In the genomic region with DNA sequence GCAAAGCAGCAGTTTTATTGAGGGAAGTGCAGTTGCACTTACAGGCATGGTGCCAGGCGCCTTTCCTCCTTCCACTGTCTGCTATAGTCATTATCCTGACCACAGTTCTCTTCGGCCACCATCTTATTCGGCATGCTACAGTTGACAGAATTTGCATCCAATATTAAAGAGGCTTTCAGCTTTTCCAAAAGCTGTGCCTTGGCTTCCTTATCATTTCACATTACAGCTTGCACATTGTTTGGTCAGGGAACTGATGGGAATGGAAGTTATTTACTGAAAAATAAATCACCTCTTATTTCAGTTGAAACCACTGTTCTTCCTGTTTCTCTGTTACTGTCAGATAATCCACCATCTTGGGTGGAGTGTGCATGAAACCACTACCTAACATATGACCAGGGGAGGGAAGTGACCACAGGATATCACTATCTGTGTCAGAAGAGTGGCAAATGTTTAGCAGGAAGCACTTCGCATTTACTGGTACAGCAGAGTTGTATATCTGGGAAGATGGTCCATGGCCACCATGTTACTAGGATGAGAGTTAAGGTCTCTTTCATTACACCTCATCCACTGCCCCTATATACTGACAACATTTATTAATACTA, we compare ENCODE assay signal across 14 cellular contexts.
A peak's percentile ranks its signal among the peaks of the same experiment; 100 is the strongest.
DNase-seq lines count a peak whose midpoint lies in the region; ATAC-seq and TF ChIP-seq lines count a peak whose summit lies in the region.
"Had no signal": no experiment of that assay in that cellular context is flagged by ENCODE, and none has a peak within 500 bp of the region (broad histone marks: within the 10 kb centered on the region; RNA-seq: fewer than 3 reads in every experiment).

No MANE protein-coding gene starts in this region.

- H3F3A ChIP-seq in PC-9 (ENCODE audit: insufficient read depth, low read depth): peaks cover 7% of the 10 kb centered on the region; the same call in 1 of the 2 replicates

- no peak for TF ChIP-seq POLR2A in right lobe of liver (IDR thresholded peaks at IDR 0.05)

- DNase-seq in GM12864 (ENCODE audit: low read depth): peak; percentile 34
- DNase-seq in PC-9: peak in 1 of 2 experiments; percentile 31
- no peak for DNase-seq in right lobe of liver
- no peak for DNase-seq in left lobe of liver (ENCODE audit: low spot score)
- DNase-seq in WERI-Rb-1: no peak
- DNase-seq in nucleus accumbens (lab: John Stamatoyannopoulos, UW): no peak
- DNase-seq in HK-2 (ENCODE audit: unreplicated experiment): no peak
- DNase-seq: esophagus squamous epithelium, kidney, NCI-H2029, SIG-M5 had no signal

- POLR2A ChIA-PET in PC-9 (lab: Charles Lee; ENCODE audit: unreplicated experiment): interaction anchor here (0.6 kb wide), 1 partner anchor 35 kb away, joined by 4 read pairs; no protein-coding TSS in a partner anchor

- TF ChIP-seq CTCF in GM12864 (IDR thresholded peaks at IDR 0.05; ENCODE audit: low read depth, low read length, missing control alignments): no peak
- TF ChIP-seq CTCF in PC-9 (conservative IDR thresholded peaks at IDR 0.05): no peak
- no peak for TF ChIP-seq CTCF in right lobe of liver (IDR thresholded peaks at IDR 0.05)
- TF ChIP-seq CTCF in WERI-Rb-1 (IDR thresholded peaks at IDR 0.05; ENCODE audit: low read depth, low read length): no peak

- no peaks in the 10 kb centered on the region for H3K79me2 ChIP-seq in PC-9 (ENCODE audit: low read depth)

- no peaks in the 10 kb centered on the region for H3K9me2 ChIP-seq in PC-9 (ENCODE audit: insufficient read depth)

- H3K4me2 ChIP-seq in PC-9: no peak overlapping the region

- CTCF ChIA-PET in PC-9 (lab: Charles Lee): no interaction called here

- H3K4me3 ChIP-seq in GM12864 (ENCODE audit: low read depth, low read length): no peak overlapping the region
- H3K4me3 ChIP-seq in PC-9: no peak overlapping the region
- H3K4me3 ChIP-seq in right lobe of liver: no peak overlapping the region
- no peak overlapping the region for H3K4me3 ChIP-seq in WERI-Rb-1 (ENCODE audit: low read depth, low read length)
- H3K4me3 ChIP-seq: body of pancreas, esophagus squamous epithelium, psoas muscle had no signal

- H2AFZ ChIP-seq in PC-9: 0 out of 2 replicates have a peak overlapping the region, but pooled peaks have one; percentile 7

- H3K27ac ChIP-seq in PC-9 (no peak overlapping the region), right lobe of liver (peak overlapping the region in 2 of 3 donors; percentile 4 to 6), WERI-Rb-1 (no peak overlapping the region)
- H3K27ac ChIP-seq: psoas muscle had no signal

- 55% methylated on average over 4 of the region's 4 CpGs for WGBS in right lobe of liver (ENCODE audit: insufficient coverage, low coverage, low lambda C conversion rate, missing lambda C conversion rate)

- intact Hi-C loops in PC-9 (cut with micrococcal nuclease; ENCODE audit: unreplicated experiment) (no loop called here), right lobe of liver (cut with DNase I) (no loop called here)

- BruUV-seq in PC-9 (replicated peaks; lab: Mats Ljungman, UMichigan): no TSS peak

- H3K36me3 ChIP-seq in PC-9 (ENCODE audit: low read depth) (no peaks in the 10 kb centered on the region), right lobe of liver (no peaks in the 10 kb centered on the region), WERI-Rb-1 (no peaks in the 10 kb centered on the region)
- H3K36me3 ChIP-seq: esophagus squamous epithelium had no signal

- ATAC-seq in GM21447 (IDR thresholded peaks at IDR 0.05; ENCODE audit: unreplicated experiment) (peak; percentile 47), right lobe of liver (peak; percentile 34 to 55 (median 48)), left lobe of liver (no peak)
- ATAC-seq: body of pancreas, psoas muscle had no signal

- H3K4me1 ChIP-seq in PC-9 (replicated peaks; ENCODE audit: insufficient read depth): peaks cover 11% of the 10 kb centered on the region
- peaks cover 0 to 21% (median 9%) of the 10 kb centered on the region in 4 donors for H3K4me1 ChIP-seq in right lobe of liver
- H3K4me1 ChIP-seq: psoas muscle had no signal

- H4K20me1 ChIP-seq in PC-9 (ENCODE audit: insufficient read depth): no peaks in the 10 kb centered on the region

- H3K9me3 ChIP-seq in PC-9 (ENCODE audit: insufficient read depth, low read depth) (no peaks in the 10 kb centered on the region; the same call in 1 of the 2 replicates), right lobe of liver (no peaks in the 10 kb centered on the region), WERI-Rb-1 (ENCODE audit: severe bottlenecking) (no peaks in the 10 kb centered on the region)
- H3K9me3 ChIP-seq: body of pancreas, esophagus squamous epithelium, psoas muscle had no signal

- no peaks in the 10 kb centered on the region for H3K27me3 ChIP-seq in PC-9 (ENCODE audit: insufficient read depth, low read depth)
- H3K27me3 ChIP-seq in right lobe of liver: no peaks in the 10 kb centered on the region
- no peaks in the 10 kb centered on the region for H3K27me3 ChIP-seq in WERI-Rb-1 (ENCODE audit: insufficient read depth, low read depth, severe bottlenecking)
- H3K27me3 ChIP-seq: body of pancreas, esophagus squamous epithelium had no signal

Comparison
In these comparisons a context has a peak if more than half of its experiments do, and no peak if none do; other contexts are left out.
1. H3K27ac ChIP-seq: peak in right lobe of liver (2 of 3); none in PC-9 (single experiment) and WERI-Rb-1 (single experiment).